8 cellular contexts compared by ENCODE assay signal in genomic region chr20:31587545-31588389, GRCh38. TPM values are rescaled to one million over a fixed set of nuclear protein-coding genes. Genes with fewer than 3 reads are reported as not detected.
A peak's percentile ranks its signal among the peaks of the same experiment; 100 is the strongest.
DNase-seq lines count a peak whose midpoint lies in the region; ATAC-seq and TF ChIP-seq lines count a peak whose summit lies in the region.

No MANE protein-coding gene starts in this region.

- H3K4me1 Mint-ChIP-seq in neural crest cell: peaks cover 25% of the 10 kb centered on the region

- no peak for ATAC-seq in HG02588 (IDR thresholded peaks at IDR 0.05; ENCODE audit: unreplicated experiment)

- H3K36me3 Mint-ChIP-seq in neural crest cell (ENCODE audit: low read depth): no peaks in the 10 kb centered on the region

- DNase-seq in NCI-H748 (lab: John Stamatoyannopoulos, UW; ENCODE audit: unreplicated experiment): peak; percentile 67
- no peak for DNase-seq in NCI-H748 treated with DMSO at 0.1 percent for 48 hours (lab: John Stamatoyannopoulos, UW)
- DNase-seq in RPMI8226: peak; percentile 62
- no peak for DNase-seq in esophagus muscularis mucosa (ENCODE audit: extremely low spot score)
- no peak for DNase-seq in neural crest cell (ENCODE audit: low read depth, low spot score)
- DNase-seq in middle frontal gyrus (ENCODE audit: extremely low spot score, low spot score): no peak
- no peak for DNase-seq in NCI-H446 treated with DMSO at 0.1 percent for 48 hours (lab: John Stamatoyannopoulos, UW)

- peaks cover 27% of the 10 kb centered on the region for H3K27me3 Mint-ChIP-seq in neural crest cell (ENCODE audit: low read depth)

- peak overlapping the region; percentile 72 for H3K4me3 Mint-ChIP-seq in neural crest cell

- intact Hi-C loops in esophagus muscularis mucosa (cut with DNase I): no loop called here

- peak overlapping the region; percentile 81 to 86 (median 85) for H3K27ac ChIP-seq in esophagus muscularis mucosa (replicated peaks in 1 of 4)

- no peaks in the 10 kb centered on the region for H3K9me3 ChIP-seq in esophagus muscularis mucosa

- no peaks in the 10 kb centered on the region for H3K27me3 ChIP-seq in esophagus muscularis mucosa

- peak overlapping the region; percentile 62 to 69 (median 66) for H3K4me3 ChIP-seq in esophagus muscularis mucosa

- WGBS in esophagus muscularis mucosa: 4% methylated on average over 21 of the region's 76 CpGs

- no peak for TF ChIP-seq POLR2A in esophagus muscularis mucosa (IDR thresholded peaks at IDR 0.05; ENCODE audit: low read depth)

- H3K4me1 ChIP-seq in esophagus muscularis mucosa: peaks cover 17 to 22% (median 21%) of the 10 kb centered on the region in 4 donors

- H3K36me3 ChIP-seq in esophagus muscularis mucosa: no peaks in the 10 kb centered on the region

- no peak for TF ChIP-seq EP300 in esophagus muscularis mucosa (IDR thresholded peaks at IDR 0.05)

- H3K9me3 Mint-ChIP-seq in neural crest cell: no peaks in the 10 kb centered on the region

- no peak overlapping the region for H3K27ac Mint-ChIP-seq in neural crest cell (ENCODE audit: unreplicated experiment)

- TF ChIP-seq CTCF in esophagus muscularis mucosa (IDR thresholded peaks at IDR 0.05) (no peak), neural crest cell (conservative IDR thresholded peaks at IDR 0.05) (no peak)

RNA-seq across cellular contexts. Expression of gene ID1, which starts 17.3 kb away (rescaled TPM):
- total RNA-seq in esophagus muscularis mucosa: 100 to 1,000 TPM; 199 to 744 (median 532) TPM
- total RNA-seq in neural crest cell: 4.3 and 5.8 TPM in 2 replicates

RNA-seq across cellular contexts. Expression of gene COX4I2, which starts 49.9 kb away (rescaled TPM):
- total RNA-seq in esophagus muscularis mucosa (10 to 100 TPM in 1 of 4 donors, 1 to 10 TPM in 3; 2.1 to 14.2 (median 7.1) TPM), neural crest cell (not detected in 2 replicates)

Comparison
In these comparisons a context has a peak if more than half of its experiments do, and no peak if none do; other contexts are left out.
1. DNase-seq: peak in NCI-H748 (single experiment) and RPMI8226 (single experiment); none in NCI-H748 treated with DMSO at 0.1 percent for 48 hours (single experiment), esophagus muscularis mucosa (single experiment), neural crest cell (single experiment), middle frontal gyrus (single experiment) and NCI-H446 treated with DMSO at 0.1 percent for 48 hours (single experiment).
2. RNA of gene ID1, which starts 17.3 kb away (total RNA-seq): 199 to 744 TPM in esophagus muscularis mucosa; 4.3 to 5.8 TPM in neural crest cell; every median in the first group is over 10 times any median in the second.